33 cellular contexts compared by ENCODE assay signal in the genomic region with DNA sequence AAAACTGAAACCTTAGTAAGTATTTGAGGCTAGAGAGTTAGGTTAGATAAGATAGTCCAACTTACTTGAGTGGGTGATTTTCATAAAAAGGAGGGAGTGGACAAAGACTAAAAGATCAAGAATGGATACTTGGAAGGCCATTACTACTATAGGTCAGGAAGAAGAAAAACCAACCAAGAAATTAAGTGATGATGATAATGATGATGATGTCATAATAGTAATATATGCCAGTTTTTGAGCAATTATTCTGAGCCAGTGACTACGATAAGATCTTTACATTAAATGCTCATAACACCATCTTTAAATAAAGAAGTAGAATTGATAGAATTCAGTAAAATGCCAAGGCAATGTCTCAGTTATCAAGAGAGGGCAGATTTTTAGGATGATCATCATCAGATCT.
"Had no signal": no experiment of that assay in that cellular context is flagged by ENCODE, and none has a peak within 500 bp of the region (broad histone marks: within the 10 kb centered on the region; RNA-seq: fewer than 3 reads in every experiment).

No MANE protein-coding gene starts in this region.

- FAIRE-seq: RCC 7860 had no signal

- H3K4me1 ChIP-seq: SJCRH30 had no signal

- ATAC-seq: Panc1, Right ventricle myocardium inferior, SK-N-SH treated with all-trans-retinoic acid at 6 μM for 48 hours had no signal

- DNase-seq: Kasumi-1, MG63, NCI-H1048, NCI-H1092 treated with DMSO at 0.1 percent for 48 hours, NCI-H1105 treated with DMSO at 0.1 percent for 48 hours, NCI-H1417, NCI-H1436, NCI-H146, NCI-H1694, NCI-H187, NCI-H1930, NCI-H2029 treated with DMSO at 0.1 percent for 48 hours, NCI-H2081 treated with DMSO at 0.1 percent for 48 hours, NCI-H2107, NCI-H2171, NCI-H226, NCI-H446 treated with DMSO at 0.1 percent for 48 hours, NCI-H510A, NCI-H524, NCI-H526, NCI-H69, NCI-H748 treated with DMSO at 0.1 percent for 48 hours, NCI-H82, PC-9, SHP77, SIG-M5, SJCRH30 had no signal

- H3K27me3 ChIP-seq: MG63, SJCRH30 had no signal

- H3K36me3 ChIP-seq: MG63, SJCRH30 had no signal

- H3K27ac ChIP-seq: PC-9, RWPE1, SJCRH30, SK-N-MC had no signal

- H3K4me3 ChIP-seq: MG63, PC-9, SJCRH30, SK-N-MC had no signal

- H3K9me3 ChIP-seq: SJCRH30 had no signal

- H2AFZ ChIP-seq: PC-9 had no signal

- H3K4me2 ChIP-seq: PC-9 had no signal
